Comparison of ENCODE assay signal across 17 cellular contexts in the genomic region with DNA sequence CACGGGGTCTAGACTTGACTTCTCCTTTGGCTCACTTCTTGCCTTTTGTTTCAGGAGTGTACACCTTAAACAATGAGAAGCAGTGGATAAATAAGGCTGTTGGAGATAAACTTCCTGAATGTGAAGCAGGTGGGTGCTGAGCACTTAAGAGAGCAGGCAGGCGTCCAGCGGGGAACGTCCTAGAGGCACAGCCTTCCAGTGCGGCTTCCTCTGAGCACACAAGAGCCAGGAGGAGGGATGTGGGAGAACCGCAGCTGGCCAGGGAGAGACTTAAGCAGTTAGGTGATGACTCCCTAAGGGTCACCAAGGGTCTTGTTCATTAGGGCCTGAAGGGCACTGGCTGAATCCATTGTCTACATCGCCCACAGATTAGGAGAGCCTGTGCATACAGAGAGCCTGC. TPM values are rescaled to one million over a fixed set of nuclear protein-coding genes. Genes with fewer than 3 reads are reported as not detected.
"Had no signal": no experiment of that assay in that cellular context is flagged by ENCODE, and none has a peak within 500 bp of the region (broad histone marks: within the 10 kb centered on the region; RNA-seq: fewer than 3 reads in every experiment).

No MANE protein-coding gene starts in this region.

RNA-seq across cellular contexts. Expression of gene HPR, which starts 4.0 kb away (rescaled TPM):
- total RNA-seq: activated CD4-positive, alpha-beta memory T cell treated with anti-CD3 and anti-CD28 coated beads for 36 hours; activated CD4-positive, alpha-beta T cell treated with anti-CD3 and anti-CD28 coated beads for 36 hours; activated CD4-positive, alpha-beta T cell treated with anti-CD3 and anti-CD28 coated beads, Interleukin-2, amount 10 ng/mL, durations not matched to agents 24 days and 14 days; activated CD8-positive, alpha-beta memory T cell treated with anti-CD3 and anti-CD28 coated beads for 36 hours; activated CD8-positive, alpha-beta memory T cell treated with anti-CD3 and anti-CD28 coated beads, Interleukin-2, amount 10 ng/mL, durations not matched to agents 7 days and 5 days; activated CD8-positive, alpha-beta T cell treated with anti-CD3 and anti-CD28 coated beads, Interleukin-2, amount 10 ng/mL, durations not matched to agents 7 days and 5 days; activated naive CD4-positive, alpha-beta T cell treated with anti-CD3 and anti-CD28 coated beads, Interleukin-2, amount 50 U/mL, for 72 hours; activated naive CD8-positive, alpha-beta T cell treated with anti-CD3 and anti-CD28 coated beads, Interleukin-2, amount 10 ng/mL, durations not matched to agents 7 days and 5 days; activated T-helper 1 cell treated with anti-CD3 and anti-CD28 coated beads, Interleukin-12 subunit alpha, Interleukin-12 subunit beta, Interleukin-2, Interleukin-4 antibody, amounts not matched to agents 30 ng/mL and 10 ng/mL and 1 ng/mL, durations not matched to agents 14 hours and 24 hours and 36 hours; cardiac muscle cell; dermis microvascular lymphatic vessel endothelial cell; endothelial cell of umbilical vein; esophagus squamous epithelium; fibroblast of lung; fibroblast of villous mesenchyme; glomerular endothelial cell; T-helper 17 cell had no signal
- polyA plus RNA-seq: cardiac muscle cell, endothelial cell of umbilical vein had no signal

RNA-seq across cellular contexts. Expression of gene HP, which starts 4.8 kb away (rescaled TPM):
- total RNA-seq: activated CD4-positive, alpha-beta memory T cell treated with anti-CD3 and anti-CD28 coated beads for 36 hours; activated CD4-positive, alpha-beta T cell treated with anti-CD3 and anti-CD28 coated beads for 36 hours; activated CD4-positive, alpha-beta T cell treated with anti-CD3 and anti-CD28 coated beads, Interleukin-2, amount 10 ng/mL, durations not matched to agents 24 days and 14 days; activated CD8-positive, alpha-beta memory T cell treated with anti-CD3 and anti-CD28 coated beads for 36 hours; activated CD8-positive, alpha-beta memory T cell treated with anti-CD3 and anti-CD28 coated beads, Interleukin-2, amount 10 ng/mL, durations not matched to agents 7 days and 5 days; activated CD8-positive, alpha-beta T cell treated with anti-CD3 and anti-CD28 coated beads, Interleukin-2, amount 10 ng/mL, durations not matched to agents 7 days and 5 days; activated naive CD4-positive, alpha-beta T cell treated with anti-CD3 and anti-CD28 coated beads, Interleukin-2, amount 50 U/mL, for 72 hours; activated naive CD8-positive, alpha-beta T cell treated with anti-CD3 and anti-CD28 coated beads, Interleukin-2, amount 10 ng/mL, durations not matched to agents 7 days and 5 days; activated T-helper 1 cell treated with anti-CD3 and anti-CD28 coated beads, Interleukin-12 subunit alpha, Interleukin-12 subunit beta, Interleukin-2, Interleukin-4 antibody, amounts not matched to agents 30 ng/mL and 10 ng/mL and 1 ng/mL, durations not matched to agents 14 hours and 24 hours and 36 hours; cardiac muscle cell; dermis microvascular lymphatic vessel endothelial cell; endothelial cell of umbilical vein; fibroblast of lung; fibroblast of villous mesenchyme; glomerular endothelial cell had no signal
- polyA plus RNA-seq: endothelial cell of umbilical vein, fibroblast of lung had no signal
